ENCODE assay signal across 17 cellular contexts in genomic region chr11:112797072-112797471, GRCh38.
DNase-seq lines count a peak whose midpoint lies in the region; ATAC-seq and FAIRE-seq lines count a peak whose summit lies in the region.
"Had no signal": no experiment of that assay in that cellular context is flagged by ENCODE, and none has a peak within 500 bp of the region (broad histone marks: within the 10 kb centered on the region; RNA-seq: fewer than 3 reads in every experiment).

No MANE protein-coding gene starts in this region.

- H3K9me3 Mint-ChIP-seq in immature natural killer cell, result no peaks in the 10 kb centered on the region
- H3K9me3 Mint-ChIP-seq: natural killer cell had no signal

- no peak for ATAC-seq in GM21723 (IDR thresholded peaks at IDR 0.05; ENCODE audit: unreplicated experiment)
- ATAC-seq: HCT116, left lung had no signal

- no peaks in the 10 kb centered on the region for H3K9me3 ChIP-seq in stomach smooth muscle (ENCODE audit: control insufficient read depth in 2 of 2, low read length in 2 of 2)
- no peaks in the 10 kb centered on the region for H3K9me3 ChIP-seq in small intestine (ENCODE audit: control insufficient read depth, low read depth)
- H3K9me3 ChIP-seq: gastrocnemius medialis, left lung, suprapubic skin had no signal

- H3K27me3 ChIP-seq in stomach smooth muscle (ENCODE audit: control insufficient read depth in 1 of 2, insufficient read depth in 2 of 2, low read length in 2 of 2) (no peaks in the 10 kb centered on the region), small intestine (ENCODE audit: control insufficient read depth in 2 of 2, insufficient read depth in 2 of 2, low read length in 2 of 2) (no peaks in the 10 kb centered on the region)
- H3K27me3 ChIP-seq: gastrocnemius medialis, suprapubic skin had no signal

- FAIRE-seq in small intestine (lab: Jason Lieb, UNC), result no peak

- WGBS in small intestine, 3 donors, result 27 to 54% (median 39%) methylated on average over 2 of the region's 2 CpGs

- no peak overlapping the region for H3K27ac Mint-ChIP-seq in immature natural killer cell
- H3K27ac Mint-ChIP-seq: CD4-positive, alpha-beta memory T cell had no signal

- H3K36me3 Mint-ChIP-seq in immature natural killer cell, result no peaks in the 10 kb centered on the region
- H3K36me3 Mint-ChIP-seq: CD4-positive, alpha-beta memory T cell; natural killer cell had no signal

- H3K4me1 Mint-ChIP-seq in immature natural killer cell, result peaks cover 23 to 34% of the 10 kb centered on the region in 2 donors

- H3K36me3 ChIP-seq in stomach smooth muscle (ENCODE audit: control insufficient read depth in 2 of 2, insufficient read depth in 2 of 2, low read length in 2 of 2) (no peaks in the 10 kb centered on the region), small intestine (ENCODE audit: control insufficient read depth in 2 of 2, insufficient read depth in 2 of 2, low read length in 2 of 2) (no peaks in the 10 kb centered on the region)
- H3K36me3 ChIP-seq: gastrocnemius medialis, left lung, suprapubic skin had no signal

- H3K27ac ChIP-seq in stomach smooth muscle (ENCODE audit: low read length) (peak overlapping the region; percentile 78), small intestine (ENCODE audit: low read depth in 1 of 2, low read length in 1 of 2) (no peak overlapping the region)
- H3K27ac ChIP-seq: 22Rv1, left lung, skin epidermis, suprapubic skin had no signal

- H3K4me3 Mint-ChIP-seq in immature natural killer cell, result no peak overlapping the region
- H3K4me3 Mint-ChIP-seq: CD4-positive, alpha-beta memory T cell; natural killer cell had no signal

- H3K4me3 ChIP-seq in stomach smooth muscle (ENCODE audit: low read length in 2 of 2), result no peak overlapping the region
- no peak overlapping the region for H3K4me3 ChIP-seq in small intestine (ENCODE audit: low read depth in 1 of 2, low read length in 2 of 2)
- H3K4me3 ChIP-seq: gastrocnemius medialis, left lung, skin epidermis, suprapubic skin had no signal

- H3K27me3 Mint-ChIP-seq in immature natural killer cell (ENCODE audit: low read depth in 3 of 3), result peaks cover 0 to 4% (median 4%) of the 10 kb centered on the region in 3 donors

- DNase-seq in DMS 273 (lab: John Stamatoyannopoulos, UW; ENCODE audit: unreplicated experiment) (peak; percentile 60), DMS 273 treated with DMSO at 0.1 percent for 48 hours (lab: John Stamatoyannopoulos, UW) (no peak), NCI-H748 treated with DMSO at 0.1 percent for 48 hours (lab: John Stamatoyannopoulos, UW) (peak; percentile 31), iPS-NIHi7 (ENCODE audit: extremely low spot score) (peak; percentile 83), small intestine (no peak), immature natural killer cell (no peak)
- DNase-seq: CD4-positive, alpha-beta memory T cell; left lung; natural killer cell; Right ventricle myocardium superior had no signal

- H3K9ac ChIP-seq in stomach smooth muscle (ENCODE audit: low read length in 2 of 2), result no peak overlapping the region

- H3K4me1 ChIP-seq in stomach smooth muscle (ENCODE audit: control insufficient read depth, insufficient read depth, low read length) (peaks cover 52% of the 10 kb centered on the region), small intestine (ENCODE audit: control insufficient read depth in 2 of 2, insufficient read depth in 1 of 2, low read depth in 1 of 2, low read length in 1 of 2) (no peaks in the 10 kb centered on the region)
- H3K4me1 ChIP-seq: left lung, suprapubic skin had no signal

Comparison
In these comparisons a context has a peak if more than half of its experiments do, and no peak if none do; other contexts are left out.
1. DNase-seq: peak in DMS 273 (single experiment), NCI-H748 treated with DMSO at 0.1 percent for 48 hours (single experiment) and iPS-NIHi7 (single experiment); none in DMS 273 treated with DMSO at 0.1 percent for 48 hours (single experiment), small intestine (single experiment) and immature natural killer cell (0 of 3).